8 cellular contexts compared by ENCODE assay signal in the genomic region with DNA sequence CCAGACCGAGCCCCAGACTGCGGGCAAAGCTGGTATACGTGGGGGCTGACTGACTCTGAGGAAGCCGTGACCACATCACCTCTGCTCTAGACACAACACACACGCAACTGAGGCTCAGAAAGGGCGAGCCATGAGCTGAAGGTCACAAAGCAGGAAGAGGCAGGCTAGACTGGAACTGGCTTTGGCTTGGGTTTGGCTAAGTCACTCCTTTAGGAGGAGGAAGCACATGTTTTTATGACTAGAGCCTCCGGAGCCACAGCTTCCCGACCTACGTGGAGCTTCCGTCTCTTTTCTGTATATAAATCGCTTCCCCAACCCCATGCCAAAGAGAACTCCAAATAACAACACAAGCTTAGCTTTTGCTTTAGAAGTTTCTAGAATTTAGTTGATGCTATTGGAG. TPM values are rescaled to one million over a fixed set of nuclear protein-coding genes. Genes with fewer than 3 reads are reported as not detected.
A peak's percentile ranks its signal among the peaks of the same experiment; 100 is the strongest.
DNase-seq lines count a peak whose midpoint lies in the region; ATAC-seq, FAIRE-seq and TF ChIP-seq lines count a peak whose summit lies in the region.

No MANE protein-coding gene starts in this region.

- H3K27ac Mint-ChIP-seq in chondrocyte (ENCODE audit: unreplicated experiment), result no peak overlapping the region
- no peak overlapping the region for H3K27ac Mint-ChIP-seq in WTC11

- H3K36me3 ChIP-seq in RWPE2 (ENCODE audit: low read depth) (no peaks in the 10 kb centered on the region), muscle layer of colon (ENCODE audit: insufficient read depth, low read length) (no peaks in the 10 kb centered on the region)

- H3K27me3 Mint-ChIP-seq in chondrocyte (ENCODE audit: low read depth) (no peaks in the 10 kb centered on the region), WTC11 (ENCODE audit: low read depth) (peaks cover 3% of the 10 kb centered on the region; the same call in 1 of the 2 replicates)

- ATAC-seq in RWPE2 (ENCODE audit: low read depth), result no peak
- no peak for ATAC-seq in WTC11
- no peak for ATAC-seq in HG02870 (IDR thresholded peaks at IDR 0.05; ENCODE audit: unreplicated experiment)
- ATAC-seq in foreskin keratinocyte, result no peak

- H3K4me1 Mint-ChIP-seq in chondrocyte (ENCODE audit: low read depth) (peaks cover 78% of the 10 kb centered on the region), WTC11 (peaks cover 19% of the 10 kb centered on the region)

- H3K9me3 ChIP-seq in RWPE2 (ENCODE audit: severe bottlenecking) (no peaks in the 10 kb centered on the region), muscle layer of colon (ENCODE audit: low read length) (no peaks in the 10 kb centered on the region)

- H3K4me3 Mint-ChIP-seq in chondrocyte (ENCODE audit: unreplicated experiment) (no peak overlapping the region), WTC11 (no peak overlapping the region)

- peak overlapping the region; percentile 55 for H3K9ac ChIP-seq in muscle layer of colon (ENCODE audit: low read length)

- CTCF ChIA-PET in WTC11 (lab: Charles Lee), result interaction anchor here (1.0 to 2.4 kb wide), 4 partner anchors 14 to 258 kb away, joined by 3 to 14 read pairs (median 6); no protein-coding TSS in a partner anchor

- no peaks in the 10 kb centered on the region for H3K9me3 Mint-ChIP-seq in chondrocyte (ENCODE audit: low read depth)
- no peaks in the 10 kb centered on the region for H3K9me3 Mint-ChIP-seq in WTC11

- TF ChIP-seq CTCF in RWPE2 (IDR thresholded peaks at IDR 0.05; ENCODE audit: poor library complexity, severe bottlenecking) (no peak), chondrocyte (IDR thresholded peaks at IDR 0.05) (no peak), WTC11 (IDR thresholded peaks at IDR 0.05) (no peak), foreskin keratinocyte (conservative IDR thresholded peaks at IDR 0.05) (no peak)

- no peaks in the 10 kb centered on the region for H3K27me3 ChIP-seq in RWPE2 (ENCODE audit: insufficient read depth, poor library complexity, severe bottlenecking)
- H3K27me3 ChIP-seq in muscle layer of colon (ENCODE audit: control insufficient read depth in 1 of 2, insufficient read depth in 2 of 2, low read length in 2 of 2), result no peaks in the 10 kb centered on the region
- H3K27me3 ChIP-seq in foreskin keratinocyte, result no peaks in the 10 kb centered on the region

- no peak overlapping the region for H3K4me3 ChIP-seq in RWPE2 (ENCODE audit: severe bottlenecking)
- peak overlapping the region in 1 of 2 donors; percentile 51 for H3K4me3 ChIP-seq in muscle layer of colon (ENCODE audit: low read depth in 1 of 2, low read length in 2 of 2)

- peak; percentile 45 for DNase-seq in AG08396 (ENCODE audit: low spot score)
- no peak for DNase-seq in RWPE2 (ENCODE audit: low spot score)
- DNase-seq in chondrocyte (ENCODE audit: low spot score), result peak; percentile 41
- DNase-seq in WTC11 (ENCODE audit: low spot score), result no peak
- no peak for DNase-seq in GM19239 (ENCODE audit: insufficient read length, low spot score)
- no peak for DNase-seq in foreskin keratinocyte

- POLR2A ChIA-PET in WTC11 (lab: Charles Lee), result no interaction called here

- no peak for FAIRE-seq in GM19239 (lab: Jason Lieb, UNC)

- H3K4me1 ChIP-seq in RWPE2 (ENCODE audit: insufficient read depth, poor library complexity, severe bottlenecking) (peaks cover 70% of the 10 kb centered on the region), muscle layer of colon (ENCODE audit: insufficient read depth, low read length) (peaks cover 98% of the 10 kb centered on the region), foreskin keratinocyte (peaks cover 63% of the 10 kb centered on the region)

- no peaks in the 10 kb centered on the region for H3K36me3 Mint-ChIP-seq in chondrocyte (ENCODE audit: low read depth)
- no peaks in the 10 kb centered on the region for H3K36me3 Mint-ChIP-seq in WTC11

- H3K27ac ChIP-seq in RWPE2 (ENCODE audit: poor library complexity, severe bottlenecking), result peak overlapping the region; percentile 98
- peak overlapping the region; percentile 90 for H3K27ac ChIP-seq in muscle layer of colon (ENCODE audit: low read depth, low read length)
- H3K27ac ChIP-seq in foreskin keratinocyte, result no peak overlapping the region

TF ChIP-seq in WTC11, 78 proteins besides CTCF, POLR2A, EP300 and RAD21:
- TF ChIP-seq IRF2 (CRISPR knock-in tag; IDR thresholded peaks at IDR 0.05; ENCODE audit: borderline replicate concordance, low read depth) (no peak), FOXJ3 (CRISPR knock-in tag; IDR thresholded peaks at IDR 0.05; ENCODE audit: borderline replicate concordance) (no peak), ZNF396 (CRISPR knock-in tag; IDR thresholded peaks at IDR 0.05; ENCODE audit: borderline replicate concordance) (no peak), NFE2L1 (CRISPR knock-in tag; IDR thresholded peaks at IDR 0.05) (no peak), ATF1 (CRISPR knock-in tag; IDR thresholded peaks at IDR 0.05) (no peak), GRHL2 (CRISPR knock-in tag; IDR thresholded peaks at IDR 0.05; ENCODE audit: insufficient replicate concordance, severe bottlenecking) (no peak), ZNF219 (CRISPR knock-in tag; IDR thresholded peaks at IDR 0.05; ENCODE audit: borderline replicate concordance) (no peak), GTF2I (CRISPR knock-in tag; conservative IDR thresholded peaks at IDR 0.05) (no peak), OVOL2 (CRISPR knock-in tag; IDR thresholded peaks at IDR 0.05; ENCODE audit: borderline replicate concordance) (no peak)
- TF ChIP-seq, protein P1, sequence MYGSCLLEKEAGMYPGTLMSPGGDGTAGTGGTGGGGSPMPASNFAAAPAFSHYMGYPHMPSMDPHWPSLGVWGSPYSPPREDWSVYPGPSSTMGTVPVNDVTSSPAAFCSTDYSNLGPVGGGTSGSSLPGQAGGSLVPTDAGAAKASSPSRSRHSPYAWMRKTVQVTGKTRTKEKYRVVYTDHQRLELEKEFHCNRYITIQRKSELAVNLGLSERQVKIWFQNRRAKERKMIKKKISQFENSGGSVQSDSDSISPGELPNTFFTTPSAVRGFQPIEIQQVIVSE (CRISPR knock-in tag; IDR thresholded peaks at IDR 0.05; ENCODE audit: borderline replicate concordance), result no peak
- TF ChIP-seq, protein P2, sequence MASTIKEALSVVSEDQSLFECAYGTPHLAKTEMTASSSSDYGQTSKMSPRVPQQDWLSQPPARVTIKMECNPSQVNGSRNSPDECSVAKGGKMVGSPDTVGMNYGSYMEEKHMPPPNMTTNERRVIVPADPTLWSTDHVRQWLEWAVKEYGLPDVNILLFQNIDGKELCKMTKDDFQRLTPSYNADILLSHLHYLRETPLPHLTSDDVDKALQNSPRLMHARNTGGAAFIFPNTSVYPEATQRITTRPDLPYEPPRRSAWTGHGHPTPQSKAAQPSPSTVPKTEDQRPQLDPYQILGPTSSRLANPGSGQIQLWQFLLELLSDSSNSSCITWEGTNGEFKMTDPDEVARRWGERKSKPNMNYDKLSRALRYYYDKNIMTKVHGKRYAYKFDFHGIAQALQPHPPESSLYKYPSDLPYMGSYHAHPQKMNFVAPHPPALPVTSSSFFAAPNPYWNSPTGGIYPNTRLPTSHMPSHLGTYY (CRISPR knock-in tag; IDR thresholded peaks at IDR 0.05), result no peak
- TF ChIP-seq, protein P3, sequence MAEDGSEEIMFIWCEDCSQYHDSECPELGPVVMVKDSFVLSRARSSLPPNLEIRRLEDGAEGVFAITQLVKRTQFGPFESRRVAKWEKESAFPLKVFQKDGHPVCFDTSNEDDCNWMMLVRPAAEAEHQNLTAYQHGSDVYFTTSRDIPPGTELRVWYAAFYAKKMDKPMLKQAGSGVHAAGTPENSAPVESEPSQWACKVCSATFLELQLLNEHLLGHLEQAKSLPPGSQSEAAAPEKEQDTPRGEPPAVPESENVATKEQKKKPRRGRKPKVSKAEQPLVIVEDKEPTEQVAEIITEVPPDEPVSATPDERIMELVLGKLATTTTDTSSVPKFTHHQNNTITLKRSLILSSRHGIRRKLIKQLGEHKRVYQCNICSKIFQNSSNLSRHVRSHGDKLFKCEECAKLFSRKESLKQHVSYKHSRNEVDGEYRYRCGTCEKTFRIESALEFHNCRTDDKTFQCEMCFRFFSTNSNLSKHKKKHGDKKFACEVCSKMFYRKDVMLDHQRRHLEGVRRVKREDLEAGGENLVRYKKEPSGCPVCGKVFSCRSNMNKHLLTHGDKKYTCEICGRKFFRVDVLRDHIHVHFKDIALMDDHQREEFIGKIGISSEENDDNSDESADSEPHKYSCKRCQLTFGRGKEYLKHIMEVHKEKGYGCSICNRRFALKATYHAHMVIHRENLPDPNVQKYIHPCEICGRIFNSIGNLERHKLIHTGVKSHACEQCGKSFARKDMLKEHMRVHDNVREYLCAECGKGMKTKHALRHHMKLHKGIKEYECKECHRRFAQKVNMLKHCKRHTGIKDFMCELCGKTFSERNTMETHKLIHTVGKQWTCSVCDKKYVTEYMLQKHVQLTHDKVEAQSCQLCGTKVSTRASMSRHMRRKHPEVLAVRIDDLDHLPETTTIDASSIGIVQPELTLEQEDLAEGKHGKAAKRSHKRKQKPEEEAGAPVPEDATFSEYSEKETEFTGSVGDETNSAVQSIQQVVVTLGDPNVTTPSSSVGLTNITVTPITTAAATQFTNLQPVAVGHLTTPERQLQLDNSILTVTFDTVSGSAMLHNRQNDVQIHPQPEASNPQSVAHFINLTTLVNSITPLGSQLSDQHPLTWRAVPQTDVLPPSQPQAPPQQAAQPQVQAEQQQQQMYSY (CRISPR knock-in tag; IDR thresholded peaks at IDR 0.05), result no peak
- TF ChIP-seq, protein P4, sequence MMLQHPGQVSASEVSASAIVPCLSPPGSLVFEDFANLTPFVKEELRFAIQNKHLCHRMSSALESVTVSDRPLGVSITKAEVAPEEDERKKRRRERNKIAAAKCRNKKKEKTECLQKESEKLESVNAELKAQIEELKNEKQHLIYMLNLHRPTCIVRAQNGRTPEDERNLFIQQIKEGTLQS (CRISPR knock-in tag; conservative IDR thresholded peaks at IDR 0.05), result no peak
- TF ChIP-seq, protein P5, sequence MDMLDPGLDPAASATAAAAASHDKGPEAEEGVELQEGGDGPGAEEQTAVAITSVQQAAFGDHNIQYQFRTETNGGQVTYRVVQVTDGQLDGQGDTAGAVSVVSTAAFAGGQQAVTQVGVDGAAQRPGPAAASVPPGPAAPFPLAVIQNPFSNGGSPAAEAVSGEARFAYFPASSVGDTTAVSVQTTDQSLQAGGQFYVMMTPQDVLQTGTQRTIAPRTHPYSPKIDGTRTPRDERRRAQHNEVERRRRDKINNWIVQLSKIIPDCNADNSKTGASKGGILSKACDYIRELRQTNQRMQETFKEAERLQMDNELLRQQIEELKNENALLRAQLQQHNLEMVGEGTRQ (CRISPR knock-in tag; IDR thresholded peaks at IDR 0.05), result no peak
TF ChIP-seq in WTC11: peak in this region for 0.

RNA-seq across cellular contexts. Expression of a gene that starts 48.0 kb away (rescaled TPM):
- 5.6 to 9.9 TPM (median 6.5 TPM) in 3 replicates for total RNA-seq in chondrocyte
- 3.4 to 4.6 TPM (median 4.2 TPM) in 3 replicates for total RNA-seq in WTC11 (2021)
- 12.8 and 15.0 TPM in 2 replicates for total RNA-seq in foreskin keratinocyte
- 10.1 and 10.4 TPM in 2 replicates for polyA plus RNA-seq in foreskin keratinocyte

Comparison
In these comparisons a context has a peak if more than half of its experiments do, and no peak if none do; other contexts are left out.
1. DNase-seq: peak in AG08396 (single experiment) and chondrocyte (single experiment); none in RWPE2 (single experiment), WTC11 (single experiment), GM19239 (single experiment) and foreskin keratinocyte (0 of 2).